In genomic region chr18:9612989-9613388, GRCh38 we compare ENCODE assay signal across 8 cellular contexts. TPM values are rescaled to one million over a fixed set of nuclear protein-coding genes. Genes with fewer than 3 reads are reported as not detected.
DNase-seq lines count a peak whose midpoint lies in the region; ATAC-seq and TF ChIP-seq lines count a peak whose summit lies in the region.

No MANE protein-coding gene starts in this region.

- no peaks in the 10 kb centered on the region; the same call in 1 of the 2 replicates for H3K9me3 ChIP-seq in AG04450 (ENCODE audit: control insufficient read depth, insufficient read depth, low read length)
- no peaks in the 10 kb centered on the region for H3K9me3 ChIP-seq in body of pancreas
- no peaks in the 10 kb centered on the region for H3K9me3 ChIP-seq in mucosa of rectum (ENCODE audit: control insufficient read depth in 2 of 2, low read length in 2 of 2)
- H3K9me3 ChIP-seq in neuronal stem cell (replicated peaks in 1 of 2; ENCODE audit: control insufficient read depth in 2 of 2, insufficient read depth in 1 of 2, low read depth in 1 of 2, low read length in 2 of 2): peaks cover 0 to 20% of the 10 kb centered on the region in 2 donors

- peak overlapping the region; percentile 79 for H3K4me3 ChIP-seq in AG04450 (ENCODE audit: low read depth, low read length)
- peak overlapping the region in 1 of 2 donors; percentile 62 for H3K4me3 ChIP-seq in body of pancreas
- peak overlapping the region; percentile 84 to 88 for H3K4me3 ChIP-seq in mucosa of rectum (ENCODE audit: low read length in 2 of 2)
- peak overlapping the region in 1 of 2 donors; percentile 87 for H3K4me3 ChIP-seq in neuronal stem cell (ENCODE audit: low read length in 2 of 2)

- H3K18ac ChIP-seq in neuronal stem cell (ENCODE audit: low read length): no peak overlapping the region

- H3K27ac ChIP-seq in AG04450 (ENCODE audit: low read depth, low read length) (no peak overlapping the region), body of pancreas (peak overlapping the region; percentile 36 to 99 (median 96)), mucosa of rectum (ENCODE audit: low read depth in 2 of 2, low read length in 2 of 2) (no peak overlapping the region), neuronal stem cell (replicated peaks; ENCODE audit: low read length) (no peak overlapping the region)

- no peak overlapping the region for H3K4ac ChIP-seq in neuronal stem cell (ENCODE audit: low read length)

- no peak overlapping the region for H2BK5ac ChIP-seq in neuronal stem cell (ENCODE audit: low read length)

- no peak overlapping the region for H3K23ac ChIP-seq in neuronal stem cell (ENCODE audit: low read depth, low read length, poor library complexity)

- no peak for ATAC-seq in body of pancreas
- ATAC-seq in HG03442 (IDR thresholded peaks at IDR 0.05; ENCODE audit: unreplicated experiment): no peak
- ATAC-seq in HG03108 (IDR thresholded peaks at IDR 0.05; ENCODE audit: unreplicated experiment): no peak

- 21 to 27% methylated on average over 4 of the region's 4 CpGs for WGBS in body of pancreas, 2 donors
- no CpG with 5 or more reads among the region's 4 CpGs for WGBS in neuronal stem cell (ENCODE audit: extremely low coverage in 2 of 2, insufficient read length in 2 of 2, insufficient replicate concordance in 1 of 2), 2 donors

- no peak overlapping the region for H2AK5ac ChIP-seq in neuronal stem cell (ENCODE audit: low read depth, low read length)

- TF ChIP-seq CTCF in AG04450 (IDR thresholded peaks at IDR 0.05; ENCODE audit: low read depth, low read length) (no peak), body of pancreas (IDR thresholded peaks at IDR 0.05) (no peak)

- DNase-seq in AG04450 (ENCODE audit: low read depth, low spot score) (no peak), HT-29 (ENCODE audit: low spot score) (peak; percentile 36), body of pancreas (no peak), neuronal stem cell (ENCODE audit: low spot score) (no peak), cerebellar nuclear complex (lab: John Stamatoyannopoulos, UW) (no peak)

- H3K4me2 ChIP-seq in neuronal stem cell (ENCODE audit: insufficient read depth, low read length, poor library complexity, severe bottlenecking): no peak overlapping the region

- H2BK120ac ChIP-seq in neuronal stem cell (ENCODE audit: low read depth, low read length): no peak overlapping the region

- no peak overlapping the region for H2BK15ac ChIP-seq in neuronal stem cell (ENCODE audit: low read length)

- intact Hi-C loops in body of pancreas (cut with DNase I): no loop called here

- peak overlapping the region; percentile 90 for H3K9ac ChIP-seq in mucosa of rectum (ENCODE audit: low read depth in 1 of 2, low read length in 2 of 2)
- H3K9ac ChIP-seq in neuronal stem cell (ENCODE audit: low read depth, low read length, poor library complexity): no peak overlapping the region

- CTCF ChIA-PET in AG04450 (lab: Charles Lee): interaction anchor here (0.8 to 1.7 kb wide), 7 partner anchors 10 to 61 kb away, joined by 3 to 8 read pairs (median 5); no protein-coding TSS in a partner anchor

- no peak for TF ChIP-seq POLR2A in body of pancreas (IDR thresholded peaks at IDR 0.05)

- POLR2A ChIA-PET in AG04450 (lab: Yijun Ruan, JAX): interaction anchor here (1.1 kb wide), 1 partner anchor 95 kb away, joined by 3 read pairs; the partner anchor contains the start of gene RAB31

- H2AFZ ChIP-seq in neuronal stem cell (ENCODE audit: low read length): no peak overlapping the region

- H3K36me3 ChIP-seq in body of pancreas (replicated peaks in 1 of 2; ENCODE audit: insufficient read depth in 1 of 2, low read depth in 2 of 2) (no peaks in the 10 kb centered on the region), mucosa of rectum (ENCODE audit: control insufficient read depth in 2 of 2, insufficient read depth in 2 of 2, low read length in 2 of 2) (peaks cover 0 to 3% of the 10 kb centered on the region in 2 donors), neuronal stem cell (replicated peaks in 1 of 2; ENCODE audit: control insufficient read depth in 2 of 2, insufficient read depth in 2 of 2, low read length in 2 of 2) (peaks cover 5 to 44% of the 10 kb centered on the region in 2 donors)

- H2BK12ac ChIP-seq in neuronal stem cell (ENCODE audit: low read length): no peak overlapping the region

- no peak overlapping the region for H4K8ac ChIP-seq in neuronal stem cell (ENCODE audit: low read depth, low read length)

- H3K4me1 ChIP-seq in body of pancreas (peaks cover 39% of the 10 kb centered on the region), mucosa of rectum (ENCODE audit: control insufficient read depth in 2 of 2, insufficient read depth in 2 of 2, low read length in 2 of 2) (peaks cover 14% of the 10 kb centered on the region in 2 donors), neuronal stem cell (ENCODE audit: control insufficient read depth in 2 of 2, insufficient read depth in 1 of 2, low read depth in 1 of 2, low read length in 2 of 2) (peaks cover 4 to 17% of the 10 kb centered on the region in 2 donors)

- H3K14ac ChIP-seq in neuronal stem cell (ENCODE audit: low read length): no peak overlapping the region

- H4K91ac ChIP-seq in neuronal stem cell (ENCODE audit: low read depth, low read length, poor library complexity): no peak overlapping the region

- no peaks in the 10 kb centered on the region for H3K27me3 ChIP-seq in AG04450 (ENCODE audit: control insufficient read depth, insufficient read depth, low read length)
- H3K27me3 ChIP-seq in body of pancreas: no peaks in the 10 kb centered on the region
- H3K27me3 ChIP-seq in mucosa of rectum (ENCODE audit: control insufficient read depth in 2 of 2, insufficient read depth in 2 of 2, low read length in 2 of 2): no peaks in the 10 kb centered on the region
- H3K27me3 ChIP-seq in neuronal stem cell (ENCODE audit: control insufficient read depth in 3 of 3, insufficient read depth in 3 of 3, low read depth in 1 of 3, low read length in 3 of 3): no peaks in the 10 kb centered on the region

- peaks cover 7% of the 10 kb centered on the region for H3K79me1 ChIP-seq in neuronal stem cell (ENCODE audit: low read depth, low read length)

RNA-seq across cellular contexts. Expression of gene PPP4R1, which starts 1.4 kb away (rescaled TPM):
- 99.3 and 101 TPM in 2 replicates for polyA plus RNA-seq in AG04450 (2011; rRNA removed)
- polyA minus RNA-seq in AG04450 (2011; rRNA and poly(A)+ RNA removed): 184 and 186 TPM in 2 replicates
- total RNA-seq in HT-29 (2014; rRNA removed; shearing (Covaris generic)): 43.9 and 44.1 TPM in 2 replicates
- total RNA-seq in body of pancreas: 10 to 100 TPM; 46.4 to 73.5 TPM
- 50.0 TPM for polyA plus RNA-seq in neuronal stem cell (2013, experiment 1 of 2)
- polyA plus RNA-seq in neuronal stem cell (2013, experiment 2 of 2): 50.8 TPM

Comparison
In these comparisons a context has a peak if more than half of its experiments do, and no peak if none do; other contexts are left out.
1. H3K27ac ChIP-seq: peak in body of pancreas (4 of 4); none in AG04450 (single experiment), mucosa of rectum (0 of 2) and neuronal stem cell (single experiment).